Comparison of ENCODE assay signal across 8 cellular contexts in genomic region chr11:535519-536454, GRCh38. TPM values are rescaled to one million over a fixed set of nuclear protein-coding genes. Genes with fewer than 3 reads are reported as not detected.
DNase-seq lines count a peak whose midpoint lies in the region; ATAC-seq, FAIRE-seq and TF ChIP-seq lines count a peak whose summit lies in the region.

TSS of gene HRAS (minus strand) at chr11:535576.

- H3K27me3 Mint-ChIP-seq in T-helper 17 cell, result no peaks in the 10 kb centered on the region

- no peaks in the 10 kb centered on the region for H3K36me3 Mint-ChIP-seq in T-helper 17 cell (ENCODE audit: low read depth)

- no peak for FAIRE-seq in urothelium cell line (lab: Jason Lieb, UNC)

- H3K4me1 Mint-ChIP-seq in T-helper 17 cell, result peaks cover 13% of the 10 kb centered on the region

- in situ Hi-C loops in GM13976 (cut with MboI; ENCODE audit: low sequenced_read_pairs, unreplicated experiment), result no loop called here

- intact Hi-C loops in left ventricle myocardium superior (cut with micrococcal nuclease), result no loop called here

- ATAC-seq in HG02870 (IDR thresholded peaks at IDR 0.05; ENCODE audit: unreplicated experiment), result peak; percentile 58
- ATAC-seq in T-helper 17 cell, result peak; percentile 87
- ATAC-seq in left ventricle myocardium superior, result peak; percentile 93

- peak; percentile 100 for DNase-seq in GM13976 (ENCODE audit: low spot score)
- DNase-seq in NCI-H1694 (lab: John Stamatoyannopoulos, UW), result peak; percentile 65
- peak; percentile 97 to 98 (median 98) for DNase-seq in T-helper 17 cell
- DNase-seq in amygdala (lab: John Stamatoyannopoulos, UW), result peak; percentile 53 to 97 (median 89)
- peak; percentile 97 for DNase-seq in left ventricle myocardium superior
- DNase-seq in pulmonary artery endothelial cell (ENCODE audit: low read depth, low spot score), result peak; percentile 80
- peak; percentile 98 for DNase-seq in urothelium cell line (ENCODE audit: low spot score)

- no peaks in the 10 kb centered on the region for H3K9me3 ChIP-seq in T-helper 17 cell (ENCODE audit: control insufficient read depth, low read length, poor library complexity, severe bottlenecking)

- peak within 1 kb of the TSS; percentile 88 for H3K27ac Mint-ChIP-seq in T-helper 17 cell

- peak within 1 kb of the TSS; percentile 92 for H3K4me3 Mint-ChIP-seq in T-helper 17 cell

- TF ChIP-seq CTCF in GM13976 (IDR thresholded peaks at IDR 0.05; ENCODE audit: borderline replicate concordance, control extremely low read depth, extremely low read depth, insufficient read depth, missing control alignments), result no peak

RNA-seq across cellular contexts. Expression of gene HRAS, which starts in this region (rescaled TPM):
- 10 to 100 TPM; 31.4 TPM for total RNA-seq in T-helper 17 cell
- 67.1 TPM for total RNA-seq in left ventricle myocardium superior
- 77.7 and 91.6 TPM in 2 replicates for total RNA-seq in pulmonary artery endothelial cell

Comparison
In these comparisons a context has a peak if more than half of its experiments do, and no peak if none do; other contexts are left out.
1. Peak in every context shown above with its lines: DNase-seq and ATAC-seq.